In the genomic region with DNA sequence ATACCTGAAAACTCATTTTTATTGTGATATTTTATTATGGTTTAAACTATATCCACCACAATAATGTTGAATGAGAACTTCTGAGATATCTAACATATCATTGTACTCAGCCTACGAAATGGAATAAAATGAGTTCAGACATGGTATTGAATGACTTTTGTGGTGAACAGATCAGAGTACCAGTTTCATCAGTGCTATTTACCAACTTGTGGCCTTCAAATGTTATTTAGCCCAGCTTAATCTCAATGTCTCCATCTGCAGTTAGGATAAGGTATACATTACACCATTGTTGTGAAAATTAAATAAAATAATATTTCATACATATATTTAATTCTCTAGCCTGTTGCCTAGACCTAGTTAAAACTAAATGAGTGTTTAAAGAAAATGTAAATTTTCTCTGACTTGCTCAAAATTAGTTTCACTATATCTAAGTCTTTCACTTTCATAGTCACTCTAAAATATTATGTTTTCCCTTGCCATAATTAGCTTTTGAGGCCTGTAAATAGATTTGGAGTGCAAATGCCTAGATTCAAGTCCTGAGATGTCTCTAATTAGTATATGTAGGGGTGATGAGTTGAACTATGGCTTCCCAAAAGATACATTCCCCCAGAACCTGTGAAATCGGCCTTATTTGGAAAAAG, we compare ENCODE assay signal across 13 cellular contexts.
DNase-seq lines count a peak whose midpoint lies in the region; ATAC-seq and TF ChIP-seq lines count a peak whose summit lies in the region.
"Had no signal": no experiment of that assay in that cellular context is flagged by ENCODE, and none has a peak within 500 bp of the region (broad histone marks: within the 10 kb centered on the region; RNA-seq: fewer than 3 reads in every experiment).

No MANE protein-coding gene starts in this region.

- TF ChIP-seq CTCF in PC-9 (conservative IDR thresholded peaks at IDR 0.05) (peak; percentile 24; the same call in 1 of the 2 replicates), tibial nerve (IDR thresholded peaks at IDR 0.05) (no peak), A673 (conservative IDR thresholded peaks at IDR 0.05; ENCODE audit: low read depth, low read length) (no peak)

- no peak for DNase-seq in PC-9
- no peak for DNase-seq in activated CD4-positive, CD25-positive, alpha-beta regulatory T cell treated with anti-CD3 and anti-CD28 coated beads, Interleukin-2, amount 50 U/mL, for 72 hours
- DNase-seq in tibial nerve (ENCODE audit: low spot score in 2 of 2): no peak
- no peak for DNase-seq in A673 (ENCODE audit: low spot score)
- DNase-seq: activated CD4-positive, CD25-positive, alpha-beta regulatory T cell; midbrain; Right ventricle myocardium superior had no signal

- no peaks in the 10 kb centered on the region for H3K79me2 ChIP-seq in PC-9 (ENCODE audit: low read depth)

- CTCF ChIA-PET in PC-9 (lab: Charles Lee) (no interaction called here), A673 (lab: Charles Lee) (no interaction called here)

- H3K9me2 ChIP-seq in PC-9 (ENCODE audit: insufficient read depth): no peaks in the 10 kb centered on the region

- H3K4me2 ChIP-seq in PC-9: no peak overlapping the region

- intact Hi-C loops in PC-9 (cut with micrococcal nuclease; ENCODE audit: unreplicated experiment) (no loop called here), A673 (cut with micrococcal nuclease; ENCODE audit: unreplicated experiment) (no loop called here)

- ATAC-seq in GM18498 (IDR thresholded peaks at IDR 0.05; ENCODE audit: unreplicated experiment): peak; percentile 64
- peak; percentile 61 for ATAC-seq in GM21447 (IDR thresholded peaks at IDR 0.05; ENCODE audit: unreplicated experiment)
- peak; percentile 44 for ATAC-seq in HG03095 (IDR thresholded peaks at IDR 0.05; ENCODE audit: unreplicated experiment)
- no peak for ATAC-seq in HG02588 (IDR thresholded peaks at IDR 0.05; ENCODE audit: unreplicated experiment)

- no peak for TF ChIP-seq POLR2A in tibial nerve (IDR thresholded peaks at IDR 0.05)

- H3K4me1 ChIP-seq in PC-9 (replicated peaks; ENCODE audit: insufficient read depth) (no peaks in the 10 kb centered on the region), tibial nerve (peaks cover 0 to 5% (median 0%) of the 10 kb centered on the region in 4 donors), A673 (ENCODE audit: insufficient read depth, low read length, poor library complexity, severe bottlenecking) (no peaks in the 10 kb centered on the region)
- H3K4me1 ChIP-seq: breast epithelium had no signal

- BruUV-seq in PC-9 (replicated peaks; lab: Mats Ljungman, UMichigan): no TSS peak
- no TSS peak for BruUV-seq in A673 (replicated peaks; lab: Mats Ljungman, UMichigan)

- TF ChIP-seq EP300 in tibial nerve (IDR thresholded peaks at IDR 0.05): no peak

- H3K27me3 ChIP-seq in PC-9 (ENCODE audit: insufficient read depth, low read depth) (no peaks in the 10 kb centered on the region), tibial nerve (no peaks in the 10 kb centered on the region), A673 (replicated peaks; ENCODE audit: insufficient read depth, low read depth, low read length, poor library complexity) (no peaks in the 10 kb centered on the region)
- H3K27me3 ChIP-seq: breast epithelium had no signal

- H3F3A ChIP-seq in PC-9 (ENCODE audit: insufficient read depth, low read depth): no peaks in the 10 kb centered on the region

- WGBS in tibial nerve, 2 donors: 81 to 90% methylated on average over 2 of the region's 2 CpGs

- H4K20me1 ChIP-seq in PC-9 (ENCODE audit: insufficient read depth): no peaks in the 10 kb centered on the region

- H3K36me3 ChIP-seq in PC-9 (ENCODE audit: low read depth) (no peaks in the 10 kb centered on the region), tibial nerve (no peaks in the 10 kb centered on the region), A673 (ENCODE audit: insufficient read depth, low read length, poor library complexity, severe bottlenecking) (no peaks in the 10 kb centered on the region)
- H3K36me3 ChIP-seq: breast epithelium had no signal

- H3K4me3 ChIP-seq in PC-9 (no peak overlapping the region), tibial nerve (no peak overlapping the region), A673 (ENCODE audit: low read depth, low read length, poor library complexity, severe bottlenecking) (no peak overlapping the region)
- H3K4me3 ChIP-seq: breast epithelium had no signal

- POLR2A ChIA-PET in PC-9 (lab: Charles Lee; ENCODE audit: unreplicated experiment) (no interaction called here), A673 (lab: Charles Lee; ENCODE audit: low non-redundant PET) (no interaction called here)

- H2AFZ ChIP-seq in PC-9: no peak overlapping the region

- no peak overlapping the region for H3K27ac ChIP-seq in PC-9
- no peak overlapping the region for H3K27ac ChIP-seq in tibial nerve
- no peak overlapping the region for H3K27ac ChIP-seq in A673 (ENCODE audit: low read depth, low read length, poor library complexity, severe bottlenecking)
- H3K27ac ChIP-seq: breast epithelium, epithelial cell of prostate had no signal

- H3K9me3 ChIP-seq in PC-9 (ENCODE audit: insufficient read depth, low read depth) (no peaks in the 10 kb centered on the region), tibial nerve (no peaks in the 10 kb centered on the region), A673 (ENCODE audit: low read depth, low read length, poor library complexity, severe bottlenecking) (peaks cover 7% of the 10 kb centered on the region)
- H3K9me3 ChIP-seq: breast epithelium had no signal
